In the genomic region with DNA sequence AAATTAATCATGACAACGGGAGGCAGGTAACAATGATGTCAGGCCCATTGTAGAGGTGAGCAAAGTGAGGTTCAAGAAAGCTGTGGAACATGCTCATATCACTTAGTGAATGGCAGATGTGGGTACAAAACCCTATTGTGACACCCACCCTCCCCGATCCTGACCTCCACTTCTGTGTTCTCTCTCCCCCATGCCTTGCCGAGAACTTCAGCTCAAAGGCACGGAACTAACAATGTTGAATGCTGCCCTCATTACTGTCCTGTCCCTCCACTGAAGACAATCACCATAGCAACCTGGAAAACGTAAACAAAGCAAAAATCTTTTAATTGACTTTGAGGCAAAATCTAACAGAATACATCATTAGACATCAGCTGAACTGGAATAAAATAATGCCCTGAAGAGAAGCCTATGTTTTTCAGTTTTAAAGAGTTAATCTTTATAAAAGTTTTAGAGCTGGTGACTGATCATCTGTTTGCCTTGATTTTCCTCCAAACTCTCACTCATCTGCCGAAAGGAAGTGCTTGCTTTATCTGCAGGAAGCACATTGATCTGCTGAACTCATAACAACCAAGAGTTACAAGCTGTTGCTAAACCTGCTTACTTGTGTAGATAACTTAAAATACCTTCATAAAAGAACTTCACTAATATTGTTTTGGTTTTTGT, we compare ENCODE assay signal across 1 cellular context.
TF ChIP-seq lines count a peak whose summit lies in the region.

No MANE protein-coding gene starts in this region.

TF ChIP-seq in K562, 482 proteins besides CTCF, POLR2A, EP300 and RAD21 (continued from another document):
- TF ChIP-seq, protein P1, sequence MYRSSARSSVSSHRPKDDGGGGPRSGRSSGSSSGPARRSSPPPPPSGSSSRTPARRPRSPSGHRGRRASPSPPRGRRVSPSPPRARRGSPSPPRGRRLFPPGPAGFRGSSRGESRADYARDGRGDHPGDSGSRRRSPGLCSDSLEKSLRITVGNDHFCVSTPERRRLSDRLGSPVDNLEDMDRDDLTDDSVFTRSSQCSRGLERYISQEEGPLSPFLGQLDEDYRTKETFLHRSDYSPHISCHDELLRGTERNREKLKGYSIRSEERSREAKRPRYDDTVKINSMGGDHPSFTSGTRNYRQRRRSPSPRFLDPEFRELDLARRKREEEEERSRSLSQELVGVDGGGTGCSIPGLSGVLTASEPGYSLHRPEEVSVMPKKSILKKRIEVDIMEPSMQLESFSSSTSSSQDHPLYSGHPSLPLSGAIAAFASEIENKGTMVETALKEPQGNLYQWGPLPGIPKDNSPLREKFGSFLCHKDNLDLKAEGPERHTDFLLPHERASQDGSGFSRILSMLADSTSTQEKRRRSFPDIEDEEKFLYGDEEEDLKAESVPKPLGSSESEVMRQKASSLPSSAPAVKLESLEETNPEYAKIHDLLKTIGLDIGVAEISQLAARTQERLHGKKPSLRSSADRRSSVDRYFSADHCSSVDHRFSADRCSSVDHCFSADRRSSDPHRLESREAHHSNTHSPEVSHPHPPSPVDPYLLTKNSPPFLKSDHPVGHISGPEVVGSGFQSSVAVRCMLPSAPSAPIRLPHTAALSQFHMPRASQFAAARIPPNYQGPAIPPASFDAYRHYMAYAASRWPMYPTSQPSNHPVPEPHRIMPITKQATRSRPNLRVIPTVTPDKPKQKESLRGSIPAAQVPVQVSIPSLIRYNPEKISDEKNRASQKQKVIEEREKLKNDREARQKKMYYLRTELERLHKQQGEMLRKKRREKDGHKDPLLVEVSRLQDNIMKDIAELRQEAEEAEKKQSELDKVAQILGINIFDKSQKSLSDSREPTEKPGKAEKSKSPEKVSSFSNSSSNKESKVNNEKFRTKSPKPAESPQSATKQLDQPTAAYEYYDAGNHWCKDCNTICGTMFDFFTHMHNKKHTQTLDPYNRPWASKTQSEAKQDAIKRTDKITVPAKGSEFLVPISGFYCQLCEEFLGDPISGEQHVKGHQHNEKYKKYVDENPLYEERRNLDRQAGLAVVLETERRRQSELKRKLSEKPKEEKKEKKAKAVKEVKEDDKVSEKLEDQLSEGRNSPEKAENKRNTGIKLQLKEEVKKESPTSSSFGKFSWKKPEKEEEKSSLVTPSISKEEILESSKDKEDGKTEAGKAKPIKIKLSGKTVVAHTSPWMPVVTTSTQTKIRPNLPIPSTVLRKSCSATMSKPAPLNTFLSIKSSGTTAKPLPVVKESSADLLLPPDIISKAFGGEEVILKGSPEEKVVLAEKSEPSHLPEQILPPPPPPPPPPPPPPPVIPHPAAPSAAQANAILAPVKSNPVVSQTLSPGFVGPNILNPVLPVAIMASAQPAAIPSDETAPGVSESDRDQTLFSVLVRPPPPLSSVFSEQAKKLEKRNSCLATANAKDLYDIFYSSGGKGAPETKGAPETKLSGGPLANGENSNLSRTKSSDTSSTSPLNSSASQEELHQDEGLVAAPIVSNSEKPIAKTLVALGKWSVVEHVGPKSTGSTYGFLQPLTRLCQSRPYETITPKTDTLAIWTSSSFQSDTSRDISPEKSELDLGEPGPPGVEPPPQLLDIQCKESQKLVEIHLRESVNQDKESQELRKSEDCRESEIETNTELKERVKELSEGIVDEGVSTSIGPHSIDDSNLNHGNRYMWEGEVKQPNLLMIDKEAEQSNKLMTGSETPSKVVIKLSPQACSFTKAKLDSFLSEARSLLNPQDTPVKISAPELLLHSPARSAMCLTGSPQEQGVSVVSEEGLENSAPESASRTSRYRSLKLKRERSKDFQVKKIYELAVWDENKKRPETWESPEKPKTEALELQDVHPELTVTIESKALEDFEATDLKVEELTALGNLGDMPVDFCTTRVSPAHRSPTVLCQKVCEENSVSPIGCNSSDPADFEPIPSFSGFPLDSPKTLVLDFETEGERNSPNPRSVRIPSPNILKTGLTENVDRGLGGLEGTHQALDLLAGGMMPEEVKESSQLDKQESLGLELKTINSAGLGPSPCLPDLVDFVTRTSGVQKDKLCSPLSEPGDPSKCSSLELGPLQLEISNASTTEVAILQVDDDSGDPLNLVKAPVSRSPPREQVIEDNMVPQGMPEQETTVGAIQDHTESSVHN (IDR thresholded peaks at IDR 0.05; ENCODE audit: borderline replicate concordance in 1 of 2, low read depth in 1 of 2) = peak in 1 of 2 experiments; percentile 92; a peak in 1 of 4 replicates
- TF ChIP-seq, protein P2, sequence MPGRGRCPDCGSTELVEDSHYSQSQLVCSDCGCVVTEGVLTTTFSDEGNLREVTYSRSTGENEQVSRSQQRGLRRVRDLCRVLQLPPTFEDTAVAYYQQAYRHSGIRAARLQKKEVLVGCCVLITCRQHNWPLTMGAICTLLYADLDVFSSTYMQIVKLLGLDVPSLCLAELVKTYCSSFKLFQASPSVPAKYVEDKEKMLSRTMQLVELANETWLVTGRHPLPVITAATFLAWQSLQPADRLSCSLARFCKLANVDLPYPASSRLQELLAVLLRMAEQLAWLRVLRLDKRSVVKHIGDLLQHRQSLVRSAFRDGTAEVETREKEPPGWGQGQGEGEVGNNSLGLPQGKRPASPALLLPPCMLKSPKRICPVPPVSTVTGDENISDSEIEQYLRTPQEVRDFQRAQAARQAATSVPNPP (IDR thresholded peaks at IDR 0.05; ENCODE audit: borderline replicate concordance, insufficient read depth, insufficient read length) = no peak
- TF ChIP-seq L3MBTL2 (IDR thresholded peaks at IDR 0.05) = no peak
- TF ChIP-seq BRD4 (IDR thresholded peaks at IDR 0.05) = no peak
- TF ChIP-seq RBBP5 (IDR thresholded peaks at IDR 0.05; ENCODE audit: borderline replicate concordance, insufficient read depth, low read length, poor library complexity, severe bottlenecking) = no peak
- TF ChIP-seq RFX5 (IDR thresholded peaks at IDR 0.05; ENCODE audit: low read depth, low read length) = no peak
- no peak for TF ChIP-seq LARP7 (IDR thresholded peaks at IDR 0.05)
- TF ChIP-seq ZNF717 (CRISPR knock-in tag; IDR thresholded peaks at IDR 0.05) = no peak
- TF ChIP-seq CBX2 (IDR thresholded peaks at IDR 0.05; ENCODE audit: insufficient read depth, low read length, poor library complexity, severe bottlenecking) = no peak
- TF ChIP-seq ZNF780A (CRISPR knock-in tag; IDR thresholded peaks at IDR 0.05) = no peak
- no peak for TF ChIP-seq HIVEP1 (CRISPR knock-in tag; IDR thresholded peaks at IDR 0.05)
- no peak for TF ChIP-seq XRCC5 (IDR thresholded peaks at IDR 0.05; ENCODE audit: low read depth, low read length)
- TF ChIP-seq, protein P3, sequence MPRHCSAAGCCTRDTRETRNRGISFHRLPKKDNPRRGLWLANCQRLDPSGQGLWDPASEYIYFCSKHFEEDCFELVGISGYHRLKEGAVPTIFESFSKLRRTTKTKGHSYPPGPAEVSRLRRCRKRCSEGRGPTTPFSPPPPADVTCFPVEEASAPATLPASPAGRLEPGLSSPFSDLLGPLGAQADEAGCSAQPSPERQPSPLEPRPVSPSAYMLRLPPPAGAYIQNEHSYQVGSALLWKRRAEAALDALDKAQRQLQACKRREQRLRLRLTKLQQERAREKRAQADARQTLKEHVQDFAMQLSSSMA (CRISPR knock-in tag; IDR thresholded peaks at IDR 0.05) = no peak
- TF ChIP-seq ZC3H4 (CRISPR knock-in tag; IDR thresholded peaks at IDR 0.05; ENCODE audit: borderline replicate concordance) = no peak
- TF ChIP-seq, protein P4, sequence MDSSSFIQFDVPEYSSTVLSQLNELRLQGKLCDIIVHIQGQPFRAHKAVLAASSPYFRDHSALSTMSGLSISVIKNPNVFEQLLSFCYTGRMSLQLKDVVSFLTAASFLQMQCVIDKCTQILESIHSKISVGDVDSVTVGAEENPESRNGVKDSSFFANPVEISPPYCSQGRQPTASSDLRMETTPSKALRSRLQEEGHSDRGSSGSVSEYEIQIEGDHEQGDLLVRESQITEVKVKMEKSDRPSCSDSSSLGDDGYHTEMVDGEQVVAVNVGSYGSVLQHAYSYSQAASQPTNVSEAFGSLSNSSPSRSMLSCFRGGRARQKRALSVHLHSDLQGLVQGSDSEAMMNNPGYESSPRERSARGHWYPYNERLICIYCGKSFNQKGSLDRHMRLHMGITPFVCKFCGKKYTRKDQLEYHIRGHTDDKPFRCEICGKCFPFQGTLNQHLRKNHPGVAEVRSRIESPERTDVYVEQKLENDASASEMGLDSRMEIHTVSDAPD (CRISPR knock-in tag; IDR thresholded peaks at IDR 0.05) = no peak
- TF ChIP-seq MAZ (CRISPR knock-in tag; conservative IDR thresholded peaks at IDR 0.05 in 1 of 2, IDR thresholded peaks at IDR 0.05 in 1 of 2) = no peak
- TF ChIP-seq NR3C1 (CRISPR knock-in tag; IDR thresholded peaks at IDR 0.05) = no peak
- TF ChIP-seq PYGO2 (tag; IDR thresholded peaks at IDR 0.05) = peak; percentile 82; the same call in 1 of the 2 replicates
- no peak for TF ChIP-seq THRAP3 (IDR thresholded peaks at IDR 0.05; ENCODE audit: borderline replicate concordance)
- no peak for TF ChIP-seq CREBBP (IDR thresholded peaks at IDR 0.05; ENCODE audit: low read depth, low read length)
- TF ChIP-seq CAMTA2 (CRISPR knock-in tag; conservative IDR thresholded peaks at IDR 0.05) = no peak
- no peak for TF ChIP-seq PURB (CRISPR knock-in tag; IDR thresholded peaks at IDR 0.05; ENCODE audit: low read depth)
- no peak for TF ChIP-seq ZNF347 (CRISPR knock-in tag; IDR thresholded peaks at IDR 0.05; ENCODE audit: low read depth)
- TF ChIP-seq MECOM (CRISPR knock-in tag; IDR thresholded peaks at IDR 0.05) = no peak
- TF ChIP-seq ZNF76 (CRISPR knock-in tag; IDR thresholded peaks at IDR 0.05; ENCODE audit: borderline replicate concordance) = no peak
- TF ChIP-seq GATAD2A (IDR thresholded peaks at IDR 0.05) = no peak
- TF ChIP-seq CBX1 (IDR thresholded peaks at IDR 0.05; ENCODE audit: low read depth) = peak; percentile 83; the same call in 1 of the 2 replicates
- no peak for TF ChIP-seq STAG1 (CRISPR knock-in tag; IDR thresholded peaks at IDR 0.05; ENCODE audit: borderline replicate concordance)
- no peak for TF ChIP-seq ZNF146 (CRISPR knock-in tag; IDR thresholded peaks at IDR 0.05; ENCODE audit: unreplicated experiment)
- peak; percentile 91 for TF ChIP-seq ETV5 (CRISPR knock-in tag; IDR thresholded peaks at IDR 0.05; ENCODE audit: low read depth)
- TF ChIP-seq JUND (IDR thresholded peaks at IDR 0.05; ENCODE audit: borderline replicate concordance, low read depth, low read length) = peak; percentile 83
- no peak; the same call in 2 of the 3 replicates for TF ChIP-seq JUND (tag; IDR thresholded peaks at IDR 0.05; ENCODE audit: borderline replicate concordance, low read depth, low read length)
- TF ChIP-seq SIX5 (IDR thresholded peaks at IDR 0.05; ENCODE audit: borderline replicate concordance in 1 of 2, insufficient read depth in 1 of 2, low read depth in 1 of 2, low read length in 2 of 2) = no peak
